ENCODE assay signal across 1 cellular context in genomic region chr12:14986449-14986848, GRCh38.
TF ChIP-seq lines count a peak whose summit lies in the region.

No MANE protein-coding gene starts in this region.

TF ChIP-seq in endothelial cell of umbilical vein, 7 proteins besides CTCF, POLR2A, EP300 and RAD21:
- TF ChIP-seq JUN (IDR thresholded peaks at IDR 0.05; ENCODE audit: borderline replicate concordance, insufficient read depth, insufficient read length, low read depth) (no peak), MYC (IDR thresholded peaks at IDR 0.05; ENCODE audit: low read depth, low read length) (no peak), POLR2AphosphoS5 (IDR thresholded peaks at IDR 0.05; ENCODE audit: insufficient read depth, low read depth, low read length) (no peak), MAX (IDR thresholded peaks at IDR 0.05; ENCODE audit: insufficient read depth, insufficient read length) (no peak), EZH2 (IDR thresholded peaks at IDR 0.05; ENCODE audit: borderline replicate concordance, low read depth, low read length, severe bottlenecking) (no peak), FOS (IDR thresholded peaks at IDR 0.05; ENCODE audit: borderline replicate concordance, insufficient read depth, low read length) (no peak), GATA2 (IDR thresholded peaks at IDR 0.05; ENCODE audit: insufficient read depth, insufficient read length, low read depth, low read length) (no peak)
